ENCODE assay signal across 19 cellular contexts in genomic region chr20:1861347-1861987, GRCh38. TPM values are rescaled to one million over a fixed set of nuclear protein-coding genes. Genes with fewer than 3 reads are reported as not detected.
DNase-seq lines count a peak whose midpoint lies in the region; ATAC-seq, FAIRE-seq and TF ChIP-seq lines count a peak whose summit lies in the region.
"Had no signal": no experiment of that assay in that cellular context is flagged by ENCODE, and none has a peak within 500 bp of the region (broad histone marks: within the 10 kb centered on the region; RNA-seq: fewer than 3 reads in every experiment).

No MANE protein-coding gene starts in this region.

- H3K27me3 Mint-ChIP-seq in endothelial cell (ENCODE audit: unreplicated experiment) (peaks cover 3% of the 10 kb centered on the region), type B pancreatic cell (peaks cover 21% of the 10 kb centered on the region)

- H3K9me3 ChIP-seq in mesodermal cell (ENCODE audit: control insufficient read depth, low read length), result no peaks in the 10 kb centered on the region
- H3K9me3 ChIP-seq: esophagus squamous epithelium had no signal

- no peak overlapping the region for H3K4me3 ChIP-seq in mesodermal cell (ENCODE audit: extremely low read depth, insufficient read depth, low read length, poor library complexity, severe bottlenecking)
- H3K4me3 ChIP-seq in lower leg skin (ENCODE audit: low read depth, poor library complexity, severe bottlenecking), result no peak overlapping the region
- H3K4me3 ChIP-seq: esophagus squamous epithelium, GM23338 had no signal

- DNase-seq in RCC 7860 (ENCODE audit: low spot score) (peak; percentile 64), endothelial cell (ENCODE audit: low spot score) (no peak), type B pancreatic cell (ENCODE audit: extremely low spot score, unreplicated experiment) (no peak), lower leg skin (ENCODE audit: low spot score in 2 of 2) (no peak), NOMO-1 (lab: John Stamatoyannopoulos, UW; ENCODE audit: unreplicated experiment in 2 of 2) (no peak)
- DNase-seq: activated CD4-positive, alpha-beta T cell treated with anti-CD3 and anti-CD28 coated beads for 4 hours; activated T-cell treated with anti-CD3 and anti-CD28 coated beads for 4 hours; CD8-positive, alpha-beta memory T cell; esophagus squamous epithelium; GF-D8; SHP77; T-helper 9 cell had no signal

- FAIRE-seq in RCC 7860 (lab: Jason Lieb, UNC), result no peak
- FAIRE-seq: colon had no signal

- H3K4me3 Mint-ChIP-seq in endothelial cell (ENCODE audit: unreplicated experiment), result peak overlapping the region; percentile 13
- H3K4me3 Mint-ChIP-seq in type B pancreatic cell, result no peak overlapping the region
- H3K4me3 Mint-ChIP-seq: activated naive CD8-positive, alpha-beta T cell; CD8-positive, alpha-beta memory T cell; GM23338; memory B cell had no signal

- no peaks in the 10 kb centered on the region for H3K36me3 ChIP-seq in mesodermal cell (ENCODE audit: control insufficient read depth, insufficient read depth, low read length)
- H3K36me3 ChIP-seq: esophagus squamous epithelium had no signal

- peak overlapping the region; percentile 74 for H3K27ac ChIP-seq in mesodermal cell (ENCODE audit: low read depth, low read length, severe bottlenecking)
- H3K27ac ChIP-seq: esophagus squamous epithelium, parathyroid adenoma had no signal

- WGBS in mesodermal cell (ENCODE audit: insufficient coverage in 2 of 2), 2 experiments, result 73 to 77% methylated on average over 11 to 12 of the region's 13 CpGs
- 46 to 53% methylated on average over 13 of the region's 13 CpGs for WGBS in lower leg skin, 2 donors

- H3K9me3 Mint-ChIP-seq in endothelial cell (ENCODE audit: unreplicated experiment) (no peaks in the 10 kb centered on the region), type B pancreatic cell (no peaks in the 10 kb centered on the region)
- H3K9me3 Mint-ChIP-seq: CD8-positive, alpha-beta memory T cell; GM23338; memory B cell had no signal

- no peak for TF ChIP-seq POLR2A in lower leg skin (IDR thresholded peaks at IDR 0.05)

- H3K27ac Mint-ChIP-seq in endothelial cell (ENCODE audit: unreplicated experiment), result peak overlapping the region; percentile 54
- peak overlapping the region; percentile 76 for H3K27ac Mint-ChIP-seq in type B pancreatic cell
- H3K27ac Mint-ChIP-seq: activated naive CD8-positive, alpha-beta T cell; CD8-positive, alpha-beta memory T cell; GM23338; memory B cell had no signal

- TF ChIP-seq CTCF in endothelial cell (IDR thresholded peaks at IDR 0.05; ENCODE audit: unreplicated experiment) (no peak), type B pancreatic cell (conservative IDR thresholded peaks at IDR 0.05) (no peak), lower leg skin (IDR thresholded peaks at IDR 0.05) (no peak)

- no peak for ATAC-seq in GM18861 (IDR thresholded peaks at IDR 0.05; ENCODE audit: unreplicated experiment)

- peaks cover 37% of the 10 kb centered on the region for H3K4me1 ChIP-seq in mesodermal cell (ENCODE audit: control insufficient read depth, insufficient read depth, low read length, poor library complexity, severe bottlenecking)
- H3K4me1 ChIP-seq: parathyroid adenoma had no signal

- intact Hi-C loops in lower leg skin (cut with DNase I; ENCODE audit: low total_unique reads), result no loop called here

- no peaks in the 10 kb centered on the region for H3K36me3 Mint-ChIP-seq in endothelial cell (ENCODE audit: low read depth, unreplicated experiment)
- no peaks in the 10 kb centered on the region for H3K36me3 Mint-ChIP-seq in type B pancreatic cell
- H3K36me3 Mint-ChIP-seq: activated naive CD8-positive, alpha-beta T cell; CD8-positive, alpha-beta memory T cell; memory B cell had no signal

- H3K4me1 Mint-ChIP-seq in endothelial cell (ENCODE audit: unreplicated experiment) (peaks cover 40% of the 10 kb centered on the region), type B pancreatic cell (ENCODE audit: unreplicated experiment) (peaks cover 7% of the 10 kb centered on the region)
- H3K4me1 Mint-ChIP-seq: CD8-positive, alpha-beta memory T cell had no signal

RNA-seq across cellular contexts. Expression of gene SIRPA, which starts 33.7 kb away (rescaled TPM):
- total RNA-seq in endothelial cell (ENCODE audit: unreplicated experiment) (132 TPM), type B pancreatic cell (ENCODE audit: low replicate concordance) (11.4 and 12.3 TPM in 2 replicates), lower leg skin (10 to 100 TPM; 29.3 to 55.0 (median 44.1) TPM)
- 16.3 TPM for polyA plus RNA-seq in mesodermal cell (2013, experiment 1 of 2)
- polyA plus RNA-seq in mesodermal cell (2013, experiment 2 of 2), result 14.4 TPM
- polyA plus RNA-seq: CD8-positive, alpha-beta memory T cell had no signal
